ENCODE assay signal across 19 cellular contexts in genomic region chrX:7446815-7447214, GRCh38.
DNase-seq lines count a peak whose midpoint lies in the region; ATAC-seq, FAIRE-seq and TF ChIP-seq lines count a peak whose summit lies in the region.
"Had no signal": no experiment of that assay in that cellular context is flagged by ENCODE, and none has a peak within 500 bp of the region (broad histone marks: within the 10 kb centered on the region; RNA-seq: fewer than 3 reads in every experiment).

No MANE protein-coding gene starts in this region.

- H2BK20ac ChIP-seq in H1 (ENCODE audit: low read length) = no peak overlapping the region

- no peak overlapping the region for H4K8ac ChIP-seq in H1 (ENCODE audit: extremely low read depth, insufficient read depth, low read length)

- H3K9me3 ChIP-seq in Caco-2 (no peaks in the 10 kb centered on the region), H1 (ENCODE audit: insufficient read depth in 2 of 2, low read depth in 1 of 2, low read length in 1 of 2) (no peaks in the 10 kb centered on the region), left ventricle myocardium inferior (replicated peaks) (no peaks in the 10 kb centered on the region), mucosa of descending colon (no peaks in the 10 kb centered on the region), right lobe of liver (no peaks in the 10 kb centered on the region)

- no peak overlapping the region for H4K5ac ChIP-seq in H1 (ENCODE audit: insufficient read length, low read depth, low read length)

- no peak overlapping the region for H3K4me3 ChIP-seq in Caco-2 (ENCODE audit: low read depth, low read length)
- no peak overlapping the region for H3K4me3 ChIP-seq in H1 (ENCODE audit: extremely low read depth in 1 of 4, insufficient read depth in 2 of 4, low read depth in 3 of 4, low read length in 4 of 4)
- no peak overlapping the region for H3K4me3 ChIP-seq in left ventricle myocardium inferior
- H3K4me3 ChIP-seq in mucosa of descending colon = no peak overlapping the region
- H3K4me3 ChIP-seq in right lobe of liver = no peak overlapping the region
- H3K4me3 ChIP-seq: GM12878 had no signal

- TF ChIP-seq CTCF in Caco-2 (IDR thresholded peaks at IDR 0.05; ENCODE audit: insufficient read depth in 1 of 2, low read depth in 1 of 2, low read length in 1 of 2, severe bottlenecking in 1 of 2, unreplicated experiment in 1 of 2) = no peak
- no peak for TF ChIP-seq CTCF in H1 (IDR thresholded peaks at IDR 0.05; ENCODE audit: control extremely low read depth in 1 of 3, insufficient read depth in 1 of 3, low read depth in 1 of 3, low read length in 3 of 3)
- TF ChIP-seq CTCF in left ventricle myocardium inferior (IDR thresholded peaks at IDR 0.05; ENCODE audit: borderline replicate concordance) = no peak
- TF ChIP-seq CTCF in mucosa of descending colon (IDR thresholded peaks at IDR 0.05) = no peak
- TF ChIP-seq CTCF in right lobe of liver (IDR thresholded peaks at IDR 0.05) = no peak

- no peaks in the 10 kb centered on the region for H3K9me3 Mint-ChIP-seq in Caco-2 (ENCODE audit: unreplicated experiment)

- DNase-seq in Caco-2 (peak; percentile 35 to 48), LoVo (ENCODE audit: low spot score) (peak; percentile 2), H1 (ENCODE audit: low read depth in 1 of 2, low spot score in 2 of 2) (no peak), kidney tubule cell (ENCODE audit: low spot score) (peak; percentile 91), left ventricle myocardium inferior (no peak), mucosa of descending colon (no peak), right lobe of liver (no peak)
- DNase-seq in activated CD4-positive, alpha-beta T cell treated with anti-CD3 and anti-CD28 coated beads, Interleukin-2, amount 50 U/mL, for 48 hours = no peak
- DNase-seq: 8988T, C1 segment of cervical spinal cord, H9, NCI-H1436 treated with DMSO at 0.1 percent for 48 hours, NCI-H345, NCI-H526 treated with DMSO at 0.1 percent for 48 hours, Right ventricle myocardium superior had no signal

- no peaks in the 10 kb centered on the region for H3K36me3 Mint-ChIP-seq in Caco-2 (ENCODE audit: insufficient read depth, unreplicated experiment)

- BruUV-seq in Caco-2 (replicated peaks; lab: Mats Ljungman, UMichigan) = no TSS peak

- no peak for ATAC-seq in mucosa of descending colon
- ATAC-seq in right lobe of liver = no peak
- ATAC-seq: GM12878, SK-N-SH treated with all-trans-retinoic acid at 6 μM for 48 hours had no signal

- H2BK120ac ChIP-seq in H1 (replicated peaks; ENCODE audit: low read depth, low read length) = no peak overlapping the region

- H4K91ac ChIP-seq in H1 (replicated peaks; ENCODE audit: insufficient read length, low read length) = no peak overlapping the region

- H3K4me3 Mint-ChIP-seq in Caco-2 (ENCODE audit: unreplicated experiment) = no peak overlapping the region
- H3K4me3 Mint-ChIP-seq: H9 had no signal

- FAIRE-seq in H1 (lab: Jason Lieb, UNC) = no peak
- FAIRE-seq: GM12878, GM18507, HTR-8/SVneo had no signal

- H3K4ac ChIP-seq in H1 (replicated peaks; ENCODE audit: insufficient read length, low read depth, low read length) = no peak overlapping the region

- H2BK12ac ChIP-seq in H1 (ENCODE audit: low read depth, low read length) = no peak overlapping the region

- no peak overlapping the region for H3K4me2 ChIP-seq in H1 (ENCODE audit: insufficient read depth in 1 of 2, low read depth in 2 of 2, low read length in 2 of 2)

- POLR2A ChIA-PET in Caco-2 (lab: Charles Lee) = no interaction called here
- POLR2A ChIA-PET in H1 (lab: Charles Lee; ENCODE audit: partially characterized antibody) = no interaction called here

- no peak overlapping the region for H3K14ac ChIP-seq in H1 (ENCODE audit: insufficient read length)

- H2AK5ac ChIP-seq in H1 (ENCODE audit: low read depth, low read length) = no peak overlapping the region

- H3K79me1 ChIP-seq in H1 (ENCODE audit: low read depth, low read length) = no peaks in the 10 kb centered on the region

- CTCF ChIA-PET in Caco-2 (lab: Charles Lee) (no interaction called here), H1 (lab: Charles Lee; ENCODE audit: partially characterized antibody) (no interaction called here)

- H3K23me2 ChIP-seq in H1 (ENCODE audit: low read depth, low read length) = no peaks in the 10 kb centered on the region

- H3K27me3 ChIP-seq in Caco-2 (replicated peaks; ENCODE audit: control insufficient read depth, insufficient read depth, low read length) (no peaks in the 10 kb centered on the region), H1 (replicated peaks in 1 of 4; ENCODE audit: control insufficient read depth in 3 of 4, extremely low read depth in 1 of 4, insufficient read depth in 3 of 4, low read length in 3 of 4) (peaks cover 0 to 11% (median 5%) of the 10 kb centered on the region in 4 experiments; a peak in 3 of 7 replicates), left ventricle myocardium inferior (ENCODE audit: low read depth) (no peaks in the 10 kb centered on the region), right lobe of liver (no peaks in the 10 kb centered on the region)

- no peak overlapping the region for H2BK15ac ChIP-seq in H1 (ENCODE audit: low read length)

- H3K27ac Mint-ChIP-seq in Caco-2 (ENCODE audit: unreplicated experiment) = no peak overlapping the region
- H3K27ac Mint-ChIP-seq: H9 had no signal

- intact Hi-C loops in Caco-2 (cut with micrococcal nuclease; ENCODE audit: unreplicated experiment) (no loop called here), left ventricle myocardium inferior (cut with micrococcal nuclease) (no loop called here), mucosa of descending colon (cut with DNase I, micrococcal nuclease) (no loop called here), right lobe of liver (cut with DNase I) (no loop called here)

- TF ChIP-seq RAD21 in H1 (IDR thresholded peaks at IDR 0.05 in 1 of 2, conservative IDR thresholded peaks at IDR 0.05 in 1 of 2; ENCODE audit: low read depth in 2 of 2, low read length in 2 of 2) = no peak

- H3K27ac ChIP-seq in H1 (ENCODE audit: low read depth, low read length) = no peak overlapping the region
- no peak overlapping the region for H3K27ac ChIP-seq in left ventricle myocardium inferior (replicated peaks)
- H3K27ac ChIP-seq in right lobe of liver = no peak overlapping the region

- no peaks in the 10 kb centered on the region for H3K36me3 ChIP-seq in Caco-2 (ENCODE audit: control insufficient read depth, insufficient read depth, low read length)
- no peaks in the 10 kb centered on the region for H3K36me3 ChIP-seq in H1 (ENCODE audit: control insufficient read depth in 2 of 4, insufficient read depth in 4 of 4, low read length in 3 of 4)
- H3K36me3 ChIP-seq in left ventricle myocardium inferior = no peaks in the 10 kb centered on the region
- no peaks in the 10 kb centered on the region for H3K36me3 ChIP-seq in mucosa of descending colon (ENCODE audit: low read depth)
- H3K36me3 ChIP-seq in right lobe of liver = no peaks in the 10 kb centered on the region

- TF ChIP-seq EP300 in H1 (IDR thresholded peaks at IDR 0.05; ENCODE audit: borderline replicate concordance in 1 of 2, low read depth in 2 of 2, low read length in 2 of 2) = no peak

- TF ChIP-seq POLR2A in H1 (IDR thresholded peaks at IDR 0.05; ENCODE audit: control extremely low read depth in 1 of 2, low read depth in 2 of 2, low read length in 2 of 2) = no peak
- TF ChIP-seq POLR2A in right lobe of liver (IDR thresholded peaks at IDR 0.05) = no peak

- H3K56ac ChIP-seq in H1 (replicated peaks; ENCODE audit: insufficient read length, low read depth, low read length) = no peak overlapping the region

- H4K20me1 ChIP-seq in H1 (replicated peaks in 1 of 2; ENCODE audit: control insufficient read depth in 1 of 2, insufficient read depth in 2 of 2, low read length in 2 of 2) = no peaks in the 10 kb centered on the region

- no peak overlapping the region for H3K23ac ChIP-seq in H1 (ENCODE audit: insufficient read length)

- 60% methylated on average over 1 of the region's 4 CpGs; no CpG with 5 or more reads in 1 of the 2 experiments for WGBS in H1 (ENCODE audit: extremely low coverage in 1 of 2, insufficient coverage in 1 of 2, insufficient read length in 1 of 2, insufficient replicate concordance in 2 of 2, low coverage in 1 of 2, low lambda C conversion rate in 2 of 2, missing lambda C conversion rate in 1 of 2), 2 experiments
- 89% methylated on average over 4 of the region's 4 CpGs for WGBS in right lobe of liver (ENCODE audit: insufficient coverage, low coverage, low lambda C conversion rate, missing lambda C conversion rate)

- peaks cover 6% of the 10 kb centered on the region for H3K4me1 Mint-ChIP-seq in Caco-2 (ENCODE audit: low read depth, unreplicated experiment)

- no peaks in the 10 kb centered on the region for H3K27me3 Mint-ChIP-seq in Caco-2 (ENCODE audit: insufficient read depth, unreplicated experiment)

- H3K79me2 ChIP-seq in H1 (ENCODE audit: control insufficient read depth in 1 of 2, insufficient read depth in 2 of 2, low read length in 2 of 2) = no peaks in the 10 kb centered on the region

- H3K4me1 ChIP-seq in Caco-2 = peaks cover 6% of the 10 kb centered on the region; the same call in 1 of the 2 replicates
- no peaks in the 10 kb centered on the region for H3K4me1 ChIP-seq in H1 (replicated peaks in 1 of 4; ENCODE audit: control insufficient read depth in 3 of 4, insufficient read depth in 4 of 4, low read length in 3 of 4)
- H3K4me1 ChIP-seq in left ventricle myocardium inferior = no peaks in the 10 kb centered on the region
- no peaks in the 10 kb centered on the region for H3K4me1 ChIP-seq in mucosa of descending colon (ENCODE audit: low read depth)
- H3K4me1 ChIP-seq in right lobe of liver = no peaks in the 10 kb centered on the region

- H2AFZ ChIP-seq in H1 (ENCODE audit: low read length) = no peak overlapping the region

- H2BK5ac ChIP-seq in H1 (ENCODE audit: low read depth, low read length) = no peak overlapping the region

- H3K9ac ChIP-seq in H1 (replicated peaks in 1 of 4; ENCODE audit: extremely low read depth in 1 of 4, low read depth in 3 of 4, low read length in 3 of 4) = no peak overlapping the region

- no peak overlapping the region for H3K18ac ChIP-seq in H1 (ENCODE audit: extremely low read depth, low read length)

TF ChIP-seq in H1, 55 proteins besides CTCF, POLR2A, EP300 and RAD21:
- peak; percentile 32; the same call in 1 of the 2 replicates for TF ChIP-seq CEBPB (IDR thresholded peaks at IDR 0.05; ENCODE audit: low read depth, low read length)
- no peak for TF ChIP-seq CBX8 (IDR thresholded peaks at IDR 0.05; ENCODE audit: borderline replicate concordance, low read depth, low read length)
- TF ChIP-seq GTF2F1 (IDR thresholded peaks at IDR 0.05; ENCODE audit: borderline replicate concordance, low read depth, low read length) = no peak

Comparison
In these comparisons a context has a peak if more than half of its experiments do, and no peak if none do; other contexts are left out.
1. DNase-seq: peak in Caco-2 (2 of 2), LoVo (single experiment) and kidney tubule cell (single experiment); none in H1 (0 of 2), left ventricle myocardium inferior (single experiment), activated CD4-positive, alpha-beta T cell treated with anti-CD3 and anti-CD28 coated beads, Interleukin-2, amount 50 U/mL, for 48 hours (0 of 2), mucosa of descending colon (0 of 3) and right lobe of liver (0 of 3).